In genomic region chr4:126405369-126405982, GRCh38 we compare ENCODE assay signal across 9 cellular contexts.
A peak's percentile ranks its signal among the peaks of the same experiment; 100 is the strongest.
DNase-seq lines count a peak whose midpoint lies in the region; ATAC-seq, FAIRE-seq and TF ChIP-seq lines count a peak whose summit lies in the region.
"Had no signal": no experiment of that assay in that cellular context is flagged by ENCODE, and none has a peak within 500 bp of the region (broad histone marks: within the 10 kb centered on the region; RNA-seq: fewer than 3 reads in every experiment).

No MANE protein-coding gene starts in this region.

- H2AFZ ChIP-seq in endothelial cell of umbilical vein (ENCODE audit: low read depth, low read length): no peak overlapping the region

- no peak overlapping the region for H3K27ac ChIP-seq in heart left ventricle
- no peak overlapping the region for H3K27ac ChIP-seq in right atrium auricular region
- no peak overlapping the region for H3K27ac ChIP-seq in endothelial cell of umbilical vein (ENCODE audit: insufficient read depth, low read depth, low read length)
- H3K27ac ChIP-seq in upper lobe of left lung: no peak overlapping the region
- H3K27ac ChIP-seq: neutrophil had no signal

- no peaks in the 10 kb centered on the region for H3K4me1 ChIP-seq in heart left ventricle
- no peaks in the 10 kb centered on the region for H3K4me1 ChIP-seq in right atrium auricular region
- H3K4me1 ChIP-seq in endothelial cell of umbilical vein (ENCODE audit: control insufficient read depth, extremely low read depth, insufficient read depth, low read length): no peaks in the 10 kb centered on the region
- H3K4me1 ChIP-seq in upper lobe of left lung: no peaks in the 10 kb centered on the region

- H3K79me2 ChIP-seq in endothelial cell of umbilical vein (ENCODE audit: control insufficient read depth, insufficient read depth, low read length): no peaks in the 10 kb centered on the region

- no peaks in the 10 kb centered on the region for H4K20me1 ChIP-seq in endothelial cell of umbilical vein (replicated peaks; ENCODE audit: control insufficient read depth, extremely low read depth, insufficient read depth, low read length)

- H3K36me3 ChIP-seq in heart left ventricle (no peaks in the 10 kb centered on the region), right atrium auricular region (no peaks in the 10 kb centered on the region), endothelial cell of umbilical vein (ENCODE audit: control insufficient read depth in 2 of 2, extremely low read depth in 1 of 2, insufficient read depth in 2 of 2, low read length in 2 of 2) (no peaks in the 10 kb centered on the region), upper lobe of left lung (no peaks in the 10 kb centered on the region)
- H3K36me3 ChIP-seq: neutrophil had no signal

- no peaks in the 10 kb centered on the region for H3K27me3 ChIP-seq in heart left ventricle
- no peaks in the 10 kb centered on the region for H3K27me3 ChIP-seq in right atrium auricular region
- H3K27me3 ChIP-seq in endothelial cell of umbilical vein (ENCODE audit: control insufficient read depth in 2 of 2, insufficient read depth in 2 of 2, low read length in 2 of 2): no peaks in the 10 kb centered on the region
- no peaks in the 10 kb centered on the region for H3K27me3 ChIP-seq in upper lobe of left lung
- H3K27me3 ChIP-seq: neutrophil had no signal

- peak in 9 of 12 donors; percentile 13 to 49 (median 40) for TF ChIP-seq CTCF in heart left ventricle (IDR thresholded peaks at IDR 0.05)
- peak in 1 of 2 donors; percentile 54 for TF ChIP-seq CTCF in right atrium auricular region (IDR thresholded peaks at IDR 0.05)
- peak; percentile 32 to 60 for TF ChIP-seq CTCF in endothelial cell of umbilical vein (IDR thresholded peaks at IDR 0.05; ENCODE audit: extremely low read depth in 1 of 2, insufficient read depth in 1 of 2, low read depth in 1 of 2, low read length in 2 of 2)
- peak; percentile 18 to 41 (median 38) for TF ChIP-seq CTCF in upper lobe of left lung (IDR thresholded peaks at IDR 0.05)

- H3K9me1 ChIP-seq in endothelial cell of umbilical vein (replicated peaks; ENCODE audit: control insufficient read depth, extremely low read depth, insufficient read depth, low read length): no peaks in the 10 kb centered on the region

- no peak overlapping the region for H3K4me3 ChIP-seq in heart left ventricle
- H3K4me3 ChIP-seq in right atrium auricular region: no peak overlapping the region
- no peak overlapping the region for H3K4me3 ChIP-seq in endothelial cell of umbilical vein (replicated peaks in 1 of 3; ENCODE audit: insufficient read depth in 1 of 3, low read depth in 1 of 3, low read length in 3 of 3)
- no peak overlapping the region for H3K4me3 ChIP-seq in upper lobe of left lung

- POLR2A ChIA-PET in endothelial cell of umbilical vein (lab: Charles Lee): no interaction called here

- CTCF ChIA-PET in endothelial cell of umbilical vein (lab: Charles Lee): interaction anchor here (1.0 to 1.5 kb wide), 2 partner anchors 229 to 1091 kb away, joined by 3 to 5 read pairs; partner anchors contain the start of gene FAT4

- intact Hi-C loops in heart left ventricle (cut with DNase I): loop anchor here in 2 of 10 donors (10.0 kb wide), 1 partner anchor 181 kb away; no protein-coding TSS in a partner anchor
- intact Hi-C loops in endothelial cell of umbilical vein (cut with micrococcal nuclease): loop anchor here (10.0 kb wide), 2 partner anchors 181 to 651 kb away; no protein-coding TSS in a partner anchor

- peak in 2 of 4 donors; percentile 34 to 63 for ATAC-seq in heart left ventricle
- ATAC-seq in upper lobe of left lung (ENCODE audit: low FRiP score in 2 of 2): peak; percentile 16 to 46

- whole genome bisulfite sequencing in heart left ventricle, 4 donors: 50 to 61% (median 56%) methylated on average over 2 of the region's 2 CpGs
- 53 to 57% methylated on average over 2 of the region's 2 CpGs for WGBS in upper lobe of left lung, 2 donors

- peak; percentile 40 for FAIRE-seq in endothelial cell of umbilical vein (lab: Jason Lieb, UNC)
- no peak for FAIRE-seq in H54 (lab: Jason Lieb, UNC)

- no peak overlapping the region for H3K4me2 ChIP-seq in endothelial cell of umbilical vein (ENCODE audit: insufficient read depth, low read length)

- dilution Hi-C loops in endothelial cell of umbilical vein (cut with MboI; ENCODE audit: extremely low pct_ligation_motif_present, low sequenced_read_pairs): no loop called here

- TF ChIP-seq EP300 in upper lobe of left lung (IDR thresholded peaks at IDR 0.05): no peak

- peaks cover 0 to 14% (median 2%) of the 10 kb centered on the region in 12 donors for H3K9me3 ChIP-seq in heart left ventricle
- peaks cover 0 to 15% of the 10 kb centered on the region in 2 donors for H3K9me3 ChIP-seq in right atrium auricular region
- H3K9me3 ChIP-seq in endothelial cell of umbilical vein (replicated peaks; ENCODE audit: control insufficient read depth, insufficient read depth, low read length): no peaks in the 10 kb centered on the region
- no peaks in the 10 kb centered on the region for H3K9me3 ChIP-seq in upper lobe of left lung
- H3K9me3 ChIP-seq: neutrophil had no signal

- DNase-seq in heart left ventricle (no peak), right atrium auricular region (ENCODE audit: low spot score) (no peak), Kasumi-1 (lab: John Stamatoyannopoulos, UW) (peak; percentile 31 to 34), endothelial cell of umbilical vein (ENCODE audit: low read depth, low spot score) (peak; percentile 26), upper lobe of left lung (no peak), NCI-H510A (lab: John Stamatoyannopoulos, UW) (no peak), LoVo (ENCODE audit: low spot score) (no peak), H54 (ENCODE audit: insufficient read length, low spot score) (no peak)

- no peak overlapping the region for H3K9ac ChIP-seq in endothelial cell of umbilical vein (replicated peaks; ENCODE audit: extremely low read depth, insufficient read depth, low read length)

- BruUV-seq in endothelial cell of umbilical vein (replicated peaks; lab: Mats Ljungman, UMichigan): no TSS peak

- TF ChIP-seq POLR2A in heart left ventricle (IDR thresholded peaks at IDR 0.05): no peak
- TF ChIP-seq POLR2A in endothelial cell of umbilical vein (IDR thresholded peaks at IDR 0.05; ENCODE audit: low read depth, low read length): no peak
- no peak for TF ChIP-seq POLR2A in upper lobe of left lung (IDR thresholded peaks at IDR 0.05)
- no peak for TF ChIP-seq POLR2A in H54 (IDR thresholded peaks at IDR 0.05; ENCODE audit: low read depth, low read length)

TF ChIP-seq in endothelial cell of umbilical vein, 7 proteins besides CTCF, POLR2A, EP300 and RAD21:
- TF ChIP-seq JUN (IDR thresholded peaks at IDR 0.05; ENCODE audit: borderline replicate concordance, insufficient read depth, insufficient read length, low read depth): no peak
- TF ChIP-seq EZH2 (IDR thresholded peaks at IDR 0.05; ENCODE audit: borderline replicate concordance, low read depth, low read length, severe bottlenecking): no peak
- TF ChIP-seq MYC (IDR thresholded peaks at IDR 0.05; ENCODE audit: low read depth, low read length): no peak
- no peak for TF ChIP-seq POLR2AphosphoS5 (IDR thresholded peaks at IDR 0.05; ENCODE audit: insufficient read depth, low read depth, low read length)
- TF ChIP-seq FOS (IDR thresholded peaks at IDR 0.05; ENCODE audit: borderline replicate concordance, insufficient read depth, low read length): no peak
- no peak for TF ChIP-seq GATA2 (IDR thresholded peaks at IDR 0.05; ENCODE audit: insufficient read depth, insufficient read length, low read depth, low read length)

Comparison
In these comparisons a context has a peak if more than half of its experiments do, and no peak if none do; other contexts are left out.
1. DNase-seq: peak in Kasumi-1 (2 of 2) and endothelial cell of umbilical vein (single experiment); none in heart left ventricle (0 of 5), right atrium auricular region (single experiment), upper lobe of left lung (0 of 2), NCI-H510A (single experiment), LoVo (single experiment) and H54 (single experiment).